In the genomic region with DNA sequence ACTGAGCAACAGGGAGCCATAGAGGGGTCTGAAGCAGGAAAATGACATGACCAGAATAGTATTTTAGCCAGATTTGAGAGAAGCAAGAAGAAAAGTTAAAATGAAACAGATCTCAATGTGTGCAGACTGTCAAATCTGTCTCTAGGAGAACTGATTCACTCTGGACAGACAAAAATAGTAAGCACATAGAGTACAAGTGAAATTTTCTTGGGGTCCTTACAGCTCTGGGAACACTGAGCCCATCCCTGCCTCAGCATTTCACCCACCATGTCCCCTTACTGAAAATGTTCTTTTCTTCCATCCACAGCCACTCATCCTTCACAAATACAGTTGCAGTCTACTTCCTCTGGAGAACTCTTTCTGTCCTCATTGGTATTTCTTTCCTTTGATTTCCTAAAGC, we compare ENCODE assay signal across 9 cellular contexts.
"Had no signal": no experiment of that assay in that cellular context is flagged by ENCODE, and none has a peak within 500 bp of the region (broad histone marks: within the 10 kb centered on the region; RNA-seq: fewer than 3 reads in every experiment).

No MANE protein-coding gene starts in this region.

- H3K4me1 ChIP-seq: HAP-1 had no signal

- H3K4me3 ChIP-seq: GM23248, GM23338, HAP-1 had no signal

- ATAC-seq: GM23338, HCT116 had no signal

- DNase-seq: GM23248, GOT3, H7, H9, HCEC 1CT, HFFc6 had no signal

- H3K27ac ChIP-seq: GM23248 had no signal

- H3K9me3 ChIP-seq: HAP-1 had no signal

- H3K36me3 ChIP-seq: HAP-1 had no signal
